ENCODE assay signal across 20 cellular contexts in the genomic region with DNA sequence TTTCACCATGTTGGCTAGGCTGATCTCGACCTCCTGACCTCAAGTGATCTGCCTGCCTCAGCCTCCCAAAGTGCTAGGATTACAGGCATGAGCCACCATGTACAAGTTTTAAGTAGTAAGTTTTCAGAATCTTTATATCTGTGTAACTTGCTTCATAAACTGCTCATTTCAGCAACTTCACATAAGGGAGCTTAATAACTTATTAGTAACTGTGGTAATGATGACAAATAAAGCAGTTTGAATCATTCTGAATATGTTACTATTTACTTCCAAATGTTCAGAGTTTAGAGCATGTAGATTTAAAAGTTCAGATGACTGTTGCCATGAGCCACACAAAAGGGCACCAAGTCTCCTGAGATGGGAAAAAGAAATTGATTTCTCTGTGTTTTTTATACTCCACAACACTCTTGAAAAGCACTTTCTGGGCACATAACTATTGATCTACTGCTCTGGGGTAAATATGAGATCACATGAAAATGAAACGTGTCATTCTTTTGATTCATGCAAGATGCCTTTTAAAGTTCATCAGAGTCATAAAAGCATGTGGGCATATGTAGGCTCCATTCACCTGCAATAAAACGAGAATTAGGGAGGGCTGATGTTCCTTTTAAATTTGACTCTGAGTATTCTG. TPM values are rescaled to one million over a fixed set of nuclear protein-coding genes. Genes with fewer than 3 reads are reported as not detected.
"Had no signal": no experiment of that assay in that cellular context is flagged by ENCODE, and none has a peak within 500 bp of the region (broad histone marks: within the 10 kb centered on the region; RNA-seq: fewer than 3 reads in every experiment).

No MANE protein-coding gene starts in this region.

- H3K4me3 Mint-ChIP-seq: activated naive CD4-positive, alpha-beta T cell treated with anti-CD3 and anti-CD28 coated beads, Interleukin-2, amount 10 ng/mL, durations not matched to agents 7 days and 5 days; nephron progenitor cell; T-helper 1 cell treated with Interleukin-12 subunit alpha and Interleukin-12 subunit beta and Interleukin-4 antibody, amounts not matched to agents 30 μg/mL and 1 μg/mL, for 36 hours had no signal

- ATAC-seq: esophagus mucosa, gastroesophageal sphincter, heart right ventricle, left ventricle myocardium superior had no signal

- H3K27ac ChIP-seq: adrenal gland, gastroesophageal sphincter, heart right ventricle, tibial artery had no signal

- H3K9me3 Mint-ChIP-seq: activated naive CD4-positive, alpha-beta T cell treated with anti-CD3 and anti-CD28 coated beads, Interleukin-2, amount 10 ng/mL, durations not matched to agents 7 days and 5 days; activated T-helper 2 cell treated with anti-CD3 and anti-CD28 coated beads, Interferon-gamma antibody, Interleukin-2, Interleukin-4, amounts not matched to agents 10 μg/mL and 5 μg/mL and 100 μg/mL, durations not matched to agents 14 hours and 24 hours and 36 hours; nephron progenitor cell; T-helper 1 cell treated with Interleukin-12 subunit alpha and Interleukin-12 subunit beta and Interleukin-4 antibody, amounts not matched to agents 30 μg/mL and 1 μg/mL, for 36 hours had no signal

- H3K9me3 ChIP-seq: adrenal gland, gastroesophageal sphincter, tibial artery had no signal

- H3K4me3 ChIP-seq: adrenal gland, gastroesophageal sphincter, heart right ventricle, tibial artery had no signal

- H3K4me1 ChIP-seq: adrenal gland, gastroesophageal sphincter, heart right ventricle, tibial artery had no signal

- H3K27ac Mint-ChIP-seq: activated naive CD4-positive, alpha-beta T cell treated with anti-CD3 and anti-CD28 coated beads, Interleukin-2, amount 10 ng/mL, durations not matched to agents 7 days and 5 days; activated T-helper 2 cell treated with anti-CD3 and anti-CD28 coated beads, Interferon-gamma antibody, Interleukin-2, Interleukin-4, amounts not matched to agents 10 μg/mL and 5 μg/mL and 100 μg/mL, durations not matched to agents 14 hours and 24 hours and 36 hours; nephron progenitor cell; T-helper 1 cell treated with Interleukin-12 subunit alpha and Interleukin-12 subunit beta and Interleukin-4 antibody, amounts not matched to agents 30 μg/mL and 1 μg/mL, for 36 hours had no signal

- DNase-seq: activated CD4-positive, alpha-beta T cell treated with anti-CD3 and anti-CD28 coated beads for 1 hour; activated CD4-positive, alpha-beta T cell treated with anti-CD3 and anti-CD28 coated beads, Interleukin-2, amount 50 U/mL, for 48 hours; activated naive CD4-positive, alpha-beta T cell treated with anti-CD3 and anti-CD28 coated beads, Interleukin-2, amount 10 ng/mL, durations not matched to agents 7 days and 5 days; adrenal gland; effector CD8-positive, alpha-beta T cell; heart right ventricle; kidney glomerular epithelial cell; left ventricle myocardium superior; nephron progenitor cell; occipital lobe; posterior cingulate gyrus; retina; stimulated activated naive CD4-positive, alpha-beta T cell; substantia nigra; tibial artery had no signal

- H3K27me3 ChIP-seq: adrenal gland, gastroesophageal sphincter, heart right ventricle, tibial artery had no signal

- H3K36me3 ChIP-seq: adrenal gland, gastroesophageal sphincter, heart right ventricle, tibial artery had no signal

- H3K27me3 Mint-ChIP-seq: activated naive CD4-positive, alpha-beta T cell treated with anti-CD3 and anti-CD28 coated beads, Interleukin-2, amount 10 ng/mL, durations not matched to agents 7 days and 5 days had no signal

- H3K4me1 Mint-ChIP-seq: activated naive CD4-positive, alpha-beta T cell treated with anti-CD3 and anti-CD28 coated beads, Interleukin-2, amount 10 ng/mL, durations not matched to agents 7 days and 5 days had no signal

RNA-seq across cellular contexts. Expression of a gene that starts 59.4 kb away (rescaled TPM):
- total RNA-seq: myocyte had no signal
